ENCODE assay signal across 8 cellular contexts in genomic region chr9:124770359-124771020, GRCh38. TPM values are rescaled to one million over a fixed set of nuclear protein-coding genes. Genes with fewer than 3 reads are reported as not detected.
DNase-seq lines count a peak whose midpoint lies in the region; ATAC-seq and TF ChIP-seq lines count a peak whose summit lies in the region.

No MANE protein-coding gene starts in this region.

- intact Hi-C loops in heart left ventricle (cut with DNase I): loop anchor here in 9 of 10 donors (1.0 to 10.0 kb wide), 9 partner anchors 90 to 607 kb away; partner anchors contain the start of genes SCAI (in 4 of the 9), GOLGA1 (in 2 of the 9) and RPL35 (in 1 of the 9)
- intact Hi-C loops in sciatic nerve (cut with DNase I): no loop called here

- ATAC-seq in HG03460 (IDR thresholded peaks at IDR 0.05; ENCODE audit: unreplicated experiment): peak; percentile 2
- peak in 2 of 4 donors; percentile 0 to 16 for ATAC-seq in heart left ventricle
- ATAC-seq in sciatic nerve: no peak
- ATAC-seq in GM21576 (IDR thresholded peaks at IDR 0.05; ENCODE audit: unreplicated experiment): no peak
- no peak for ATAC-seq in GM18909 (IDR thresholded peaks at IDR 0.05; ENCODE audit: poor library complexity, unreplicated experiment)

- 1 to 2% (median 1%) methylated on average over 41 to 43 of the region's 43 CpGs for WGBS in heart left ventricle, 4 donors

- peaks cover 55% of the 10 kb centered on the region for H3K27me3 Mint-ChIP-seq in activated CD4-positive, alpha-beta memory T cell treated with anti-CD3 and anti-CD28 coated beads, Interleukin-2, amount 10 ng/mL, durations not matched to agents 7 days and 5 days

- peaks cover 0 to 47% (median 15%) of the 10 kb centered on the region in 12 donors for H3K4me1 ChIP-seq in heart left ventricle

- peak; percentile 36 for DNase-seq in Daoy (ENCODE audit: low read depth)
- DNase-seq in activated CD4-positive, alpha-beta memory T cell treated with anti-CD3 and anti-CD28 coated beads, Interleukin-2, amount 10 ng/mL, durations not matched to agents 7 days and 5 days: no peak
- DNase-seq in heart left ventricle: peak in 4 of 5 donors; percentile 45 to 73 (median 49)
- DNase-seq in sciatic nerve (ENCODE audit: low spot score): peak; percentile 74
- DNase-seq in COR-L47 (lab: John Stamatoyannopoulos, UW): no peak

- no peak overlapping the region for H3K27ac Mint-ChIP-seq in activated CD4-positive, alpha-beta memory T cell treated with anti-CD3 and anti-CD28 coated beads, Interleukin-2, amount 10 ng/mL, durations not matched to agents 7 days and 5 days

- no peak for TF ChIP-seq CTCF in heart left ventricle (IDR thresholded peaks at IDR 0.05)

- H3K9me3 Mint-ChIP-seq in activated CD4-positive, alpha-beta memory T cell treated with anti-CD3 and anti-CD28 coated beads, Interleukin-2, amount 10 ng/mL, durations not matched to agents 7 days and 5 days: no peaks in the 10 kb centered on the region

- CTCF ChIA-PET in activated CD4-positive, alpha-beta memory T cell treated with anti-CD3 and anti-CD28 coated beads, Interleukin-2, amount 10 ng/mL, durations not matched to agents 7 days and 5 days (lab: Charles Lee): interaction anchor here (0.6 to 10.1 kb wide), 12 partner anchors 8 to 604 kb away, joined by 3 to 264 read pairs (median 4); partner anchors contain the start of genes ARPC5L, RPL35 and WDR38

- H3K4me3 Mint-ChIP-seq in activated CD4-positive, alpha-beta memory T cell treated with anti-CD3 and anti-CD28 coated beads, Interleukin-2, amount 10 ng/mL, durations not matched to agents 7 days and 5 days: peak overlapping the region; percentile 73

- H3K27ac ChIP-seq in heart left ventricle: peak overlapping the region in 10 of 12 donors; percentile 50 to 82 (median 72)

- H3K4me1 Mint-ChIP-seq in activated CD4-positive, alpha-beta memory T cell treated with anti-CD3 and anti-CD28 coated beads, Interleukin-2, amount 10 ng/mL, durations not matched to agents 7 days and 5 days: peaks cover 40% of the 10 kb centered on the region

- peak overlapping the region; percentile 68 to 96 (median 90) for H3K4me3 ChIP-seq in heart left ventricle

- H3K36me3 Mint-ChIP-seq in activated CD4-positive, alpha-beta memory T cell treated with anti-CD3 and anti-CD28 coated beads, Interleukin-2, amount 10 ng/mL, durations not matched to agents 7 days and 5 days (ENCODE audit: low read depth): no peaks in the 10 kb centered on the region

- H3K36me3 ChIP-seq in heart left ventricle: no peaks in the 10 kb centered on the region

- no peak for TF ChIP-seq POLR2A in heart left ventricle (IDR thresholded peaks at IDR 0.05)

- H3K9me3 ChIP-seq in heart left ventricle: no peaks in the 10 kb centered on the region

- H3K27me3 ChIP-seq in heart left ventricle: peaks cover 0 to 32% (median 10%) of the 10 kb centered on the region in 9 donors

- POLR2A ChIA-PET in activated CD4-positive, alpha-beta memory T cell treated with anti-CD3 and anti-CD28 coated beads, Interleukin-2, amount 10 ng/mL, durations not matched to agents 7 days and 5 days (lab: Charles Lee): interaction anchor here (0.7 to 8.1 kb wide), 7 partner anchors 10 to 100 kb away, joined by 3 to 66 read pairs (median 5); partner anchors contain the start of genes ARPC5L, RPL35 and WDR38

RNA-seq across cellular contexts. Expression of gene NR6A1, which starts 0.6 kb away (rescaled TPM):
- total RNA-seq in Daoy (2014; rRNA removed; shearing (Covaris generic)): 1.3 and 5.1 TPM in 2 replicates
- total RNA-seq in activated CD4-positive, alpha-beta memory T cell treated with anti-CD3 and anti-CD28 coated beads, Interleukin-2, amount 10 ng/mL, durations not matched to agents 7 days and 5 days: under 1 TPM; 0.28 to 0.76 TPM
- 1 to 10 TPM; 1.1 to 5.7 (median 1.6) TPM for total RNA-seq in heart left ventricle
- polyA plus RNA-seq in heart left ventricle: under 1 TPM; 0.65 to 0.84 TPM
- 3.3 TPM for total RNA-seq in sciatic nerve

RNA-seq across cellular contexts. Expression of gene OLFML2A, which starts 6.4 kb away (rescaled TPM):
- 3.9 and 5.7 TPM in 2 replicates for total RNA-seq in Daoy (2014; rRNA removed; shearing (Covaris generic))
- not detected for total RNA-seq in activated CD4-positive, alpha-beta memory T cell treated with anti-CD3 and anti-CD28 coated beads, Interleukin-2, amount 10 ng/mL, durations not matched to agents 7 days and 5 days
- total RNA-seq in heart left ventricle (10 to 100 TPM; 15.5 to 71.1 (median 37.3) TPM), sciatic nerve (110 TPM)
- polyA plus RNA-seq in heart left ventricle: 1 to 10 TPM; 8.5 to 9.9 TPM

Comparison
In these comparisons a context has a peak if more than half of its experiments do, and no peak if none do; other contexts are left out.
1. DNase-seq: peak in Daoy (single experiment), heart left ventricle (4 of 5) and sciatic nerve (single experiment); none in activated CD4-positive, alpha-beta memory T cell treated with anti-CD3 and anti-CD28 coated beads, Interleukin-2, amount 10 ng/mL, durations not matched to agents 7 days and 5 days (single experiment) and COR-L47 (single experiment).